ENCODE assay signal across 27 cellular contexts in genomic region chr7:151541709-151542499, GRCh38.
"Had no signal": no experiment of that assay in that cellular context is flagged by ENCODE, and none has a peak within 500 bp of the region (broad histone marks: within the 10 kb centered on the region; RNA-seq: fewer than 3 reads in every experiment).

No MANE protein-coding gene starts in this region.

- H3K4me3 ChIP-seq: adrenal gland, body of pancreas, pancreas, right atrium auricular region, smooth muscle cell, stomach, thyroid gland, upper lobe of right lung had no signal

- H3K4me1 ChIP-seq: body of pancreas had no signal

- H3K27ac ChIP-seq: adrenal gland, body of pancreas, pancreas, right atrium auricular region, stomach, thyroid gland, upper lobe of right lung had no signal

- ATAC-seq: activated CD4-positive, alpha-beta T cell treated with anti-CD3 and anti-CD28 coated beads for 36 hours; activated CD8-positive, alpha-beta T cell treated with anti-CD3 and anti-CD28 coated beads, Interleukin-2, amount 10 ng/mL, durations not matched to agents 7 days and 5 days; body of pancreas; effector memory CD8-positive, alpha-beta T cell; pancreas; stimulated activated naive B cell treated with anti-CD40 and anti-IgM and Interleukin-4, amounts not matched to agents 10 μg/mL and 1 μg/mL and 100 μg/mL, for 72 hours; upper lobe of right lung had no signal

- H3K9me3 ChIP-seq: adrenal gland, body of pancreas, pancreas, right atrium auricular region, stomach, thyroid gland, upper lobe of right lung had no signal

- H3K36me3 ChIP-seq: adrenal gland, pancreas, right atrium auricular region, stomach, thyroid gland, upper lobe of right lung had no signal

- DNase-seq: activated CD4-positive, alpha-beta T cell treated with anti-CD3 and anti-CD28 coated beads for 36 hours; activated CD4-positive, CD25-positive, alpha-beta regulatory T cell; activated CD8-positive, alpha-beta T cell treated with anti-CD3 and anti-CD28 coated beads, Interleukin-2, amount 10 ng/mL, durations not matched to agents 7 days and 5 days; activated effector memory CD4-positive, alpha-beta T cell treated with anti-CD3 and anti-CD28 coated beads, Interleukin-2, amount 50 U/mL, for 16 hours; activated naive CD4-positive, alpha-beta T cell treated with anti-CD3 and anti-CD28 coated beads for 36 hours; activated naive CD8-positive, alpha-beta T cell treated with anti-CD3 and anti-CD28 coated beads for 36 hours; adrenal gland; aorta; body of pancreas; cortex of kidney; effector memory CD8-positive, alpha-beta T cell; islet precursor cell; mammary epithelial cell; naive B cell; nephron progenitor cell; nucleus accumbens; pancreas; stimulated activated CD4-positive, alpha-beta T cell treated with anti-CD3 and anti-CD28 coated beads, Interleukin-1b, Interleukin-23, amount 100 ng/mL, for 48 hours; stimulated activated CD4-positive, alpha-beta T cell treated with anti-CD3 and anti-CD28 coated beads, Interleukin-4, amount 100 ng/mL, for 4 hours; stimulated activated CD8-positive, alpha-beta memory T cell treated with anti-CD3 and anti-CD28 coated beads, Interleukin-4, amount 100 ng/mL, for 48 hours; stimulated activated naive B cell treated with anti-CD40 and anti-IgM and Interleukin-4, amounts not matched to agents 10 μg/mL and 1 μg/mL and 100 μg/mL, for 72 hours; stomach; T-helper 1 cell; upper lobe of right lung had no signal

- H3K4me2 ChIP-seq: smooth muscle cell had no signal

- H3K27me3 ChIP-seq: adrenal gland, body of pancreas, pancreas, right atrium auricular region, stomach, thyroid gland, upper lobe of right lung had no signal
